Comparison of ENCODE assay signal across 2 cellular contexts in the genomic region with DNA sequence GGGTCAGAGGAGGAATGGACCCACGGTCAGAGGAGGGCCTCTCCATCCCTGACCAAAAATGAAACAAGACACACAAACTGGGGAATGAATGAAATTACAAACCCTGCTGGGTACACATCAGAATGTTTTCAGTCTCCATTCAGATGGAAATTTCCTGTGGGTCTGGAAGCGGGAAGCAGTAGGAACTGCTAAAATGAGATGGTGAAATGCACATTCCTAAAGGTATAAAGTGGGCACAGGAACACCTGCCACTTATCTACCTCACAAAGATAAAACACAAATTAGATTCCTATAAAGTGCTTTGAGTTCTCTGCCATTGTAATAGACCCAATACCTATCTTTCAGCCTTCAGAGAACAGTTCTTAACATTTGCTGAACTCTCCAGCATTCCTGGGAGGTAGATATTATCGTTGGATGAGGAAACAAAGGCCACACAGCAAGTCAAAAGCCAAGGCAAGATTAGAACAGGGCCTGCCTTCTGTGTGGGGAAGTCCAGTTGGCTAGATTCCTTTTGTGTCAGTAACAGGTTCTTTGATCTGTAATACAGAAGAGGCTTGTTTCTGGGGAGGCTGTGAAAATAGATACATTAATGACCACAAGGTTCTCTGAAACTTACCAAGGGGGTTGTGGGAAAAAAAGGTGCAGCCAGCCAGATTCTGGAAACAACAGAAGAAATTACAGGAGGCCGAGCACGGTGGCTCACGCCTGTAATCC.
TF ChIP-seq lines count a peak whose summit lies in the region.

No MANE protein-coding gene starts in this region.

TF ChIP-seq in HCT116, 20 proteins besides CTCF, POLR2A, EP300 and RAD21:
- TF ChIP-seq, protein P1, sequence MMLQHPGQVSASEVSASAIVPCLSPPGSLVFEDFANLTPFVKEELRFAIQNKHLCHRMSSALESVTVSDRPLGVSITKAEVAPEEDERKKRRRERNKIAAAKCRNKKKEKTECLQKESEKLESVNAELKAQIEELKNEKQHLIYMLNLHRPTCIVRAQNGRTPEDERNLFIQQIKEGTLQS (IDR thresholded peaks at IDR 0.05), result no peak
- 0 out of 2 replicates have a peak, but pooled peaks have one; percentile 26 for TF ChIP-seq SP1 (IDR thresholded peaks at IDR 0.05; ENCODE audit: low read depth)

TF ChIP-seq in HEK293T, 16 proteins besides CTCF, POLR2A, EP300 and RAD21 (continued from another document):
- no peak for TF ChIP-seq CTBP1 (IDR thresholded peaks at IDR 0.05; ENCODE audit: borderline replicate concordance)
- TF ChIP-seq TARDBP (IDR thresholded peaks at IDR 0.05), result no peak
